1 cellular context compared by ENCODE assay signal in the genomic region with DNA sequence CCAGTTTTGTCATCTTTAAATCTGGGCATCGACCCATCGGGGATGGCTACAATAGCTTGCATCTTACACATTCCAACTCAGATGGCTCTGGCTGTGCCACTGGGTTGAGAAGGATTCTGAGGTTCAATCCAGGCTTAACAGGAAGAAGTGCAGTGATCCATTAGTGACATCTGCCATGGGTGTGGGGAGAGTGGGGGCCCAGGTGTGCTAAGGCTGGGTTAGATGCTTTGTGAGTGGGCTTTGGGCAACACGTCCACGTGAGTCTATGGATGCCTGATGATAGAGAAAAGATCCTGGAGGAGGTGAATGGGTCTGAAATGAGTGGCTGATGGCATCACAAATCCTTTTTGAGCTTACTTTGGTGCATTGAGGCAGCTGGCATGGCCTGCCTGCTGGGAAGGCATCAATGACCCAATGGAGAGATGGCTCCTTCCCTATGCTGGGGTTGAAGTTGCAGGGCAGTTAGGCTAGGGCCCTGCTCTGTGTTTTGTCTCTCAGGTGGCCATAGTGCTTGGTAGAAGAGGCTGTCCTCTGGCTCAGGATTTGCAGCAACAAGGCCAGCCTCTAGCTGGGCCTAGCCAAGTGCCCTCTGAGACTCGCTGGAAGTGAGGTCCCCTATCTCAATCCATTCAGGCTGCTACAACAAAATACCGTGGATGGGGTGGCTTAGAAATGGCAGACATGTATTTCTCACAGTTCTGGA.
TF ChIP-seq lines count a peak whose summit lies in the region.

No MANE protein-coding gene starts in this region.

TF ChIP-seq in WTC11, 78 proteins besides CTCF, POLR2A, EP300 and RAD21 (continued from another document):
- TF ChIP-seq E2F4 (CRISPR knock-in tag; IDR thresholded peaks at IDR 0.05; ENCODE audit: borderline replicate concordance, low read depth) (no peak), HMGA2 (CRISPR knock-in tag; IDR thresholded peaks at IDR 0.05) (no peak), MXD4 (CRISPR knock-in tag; IDR thresholded peaks at IDR 0.05; ENCODE audit: borderline replicate concordance) (no peak), SMAD3 (CRISPR knock-in tag; IDR thresholded peaks at IDR 0.05; ENCODE audit: borderline replicate concordance) (no peak), PREB (CRISPR knock-in tag; IDR thresholded peaks at IDR 0.05; ENCODE audit: borderline replicate concordance) (no peak), ZNF416 (CRISPR knock-in tag; IDR thresholded peaks at IDR 0.05) (no peak), AR (CRISPR knock-in tag; IDR thresholded peaks at IDR 0.05) (no peak), E2F1 (CRISPR knock-in tag; IDR thresholded peaks at IDR 0.05) (no peak), ZNF532 (CRISPR knock-in tag; IDR thresholded peaks at IDR 0.05; ENCODE audit: borderline replicate concordance) (no peak), NR2C2 (CRISPR knock-in tag; IDR thresholded peaks at IDR 0.05) (no peak), USF2 (CRISPR knock-in tag; IDR thresholded peaks at IDR 0.05) (no peak), AFF4 (CRISPR knock-in tag; IDR thresholded peaks at IDR 0.05; ENCODE audit: borderline replicate concordance) (no peak), TEAD1 (CRISPR knock-in tag; IDR thresholded peaks at IDR 0.05) (no peak)
